In genomic region chr13:24691381-24691780, GRCh38 we compare ENCODE assay signal across 10 cellular contexts. TPM values are rescaled to one million over a fixed set of nuclear protein-coding genes. Genes with fewer than 3 reads are reported as not detected.
"Had no signal": no experiment of that assay in that cellular context is flagged by ENCODE, and none has a peak within 500 bp of the region (broad histone marks: within the 10 kb centered on the region; RNA-seq: fewer than 3 reads in every experiment).

No MANE protein-coding gene starts in this region.

- H3K27ac ChIP-seq: GM23248, HL-60 had no signal

- H2AFZ ChIP-seq: GM23248 had no signal

- H3K4me3 Mint-ChIP-seq: HFFc6, IgD-negative memory B cell had no signal

- H3K36me3 ChIP-seq: HAP-1 had no signal

- H3K9ac ChIP-seq: GM23248 had no signal

- ATAC-seq: HCT116, HepG2 had no signal

- H3K27ac Mint-ChIP-seq: HFFc6, IgD-negative memory B cell had no signal

- H3K36me3 Mint-ChIP-seq: IgD-negative memory B cell had no signal

- H3K4me3 ChIP-seq: GM23248, HAP-1 had no signal

- DNase-seq: GM23248, GOT3, H7, HFFc6 had no signal

- H3K9me3 Mint-ChIP-seq: HFFc6, IgD-negative memory B cell had no signal

- H3K9me3 ChIP-seq: HAP-1 had no signal

- H3K4me1 ChIP-seq: HAP-1 had no signal

RNA-seq across cellular contexts. Expression of gene ATP12A, which starts 11.2 kb away (rescaled TPM):
- total RNA-seq: GM23248, HepG2, HFFc6, HT1080 had no signal
- polyA plus RNA-seq: GM23248, HepG2, IgD-negative memory B cell had no signal
